1 cellular context compared by ENCODE assay signal in genomic region chr20:45921618-45922189, GRCh38.
TF ChIP-seq lines count a peak whose summit lies in the region.

No MANE protein-coding gene starts in this region.

TF ChIP-seq in HepG2, 621 proteins besides CTCF, POLR2A, EP300 and RAD21 (continued from another document and continues in another):
- TF ChIP-seq ATF2 (CRISPR knock-in tag; IDR thresholded peaks at IDR 0.05) (no peak), MYC (CRISPR knock-in tag; IDR thresholded peaks at IDR 0.05; ENCODE audit: borderline replicate concordance) (no peak), NR2F6 (IDR thresholded peaks at IDR 0.05) (no peak), NR2F6 (CRISPR knock-in tag; IDR thresholded peaks at IDR 0.05) (no peak), ARNTL (CRISPR knock-in tag; IDR thresholded peaks at IDR 0.05) (peak; percentile 33; the same call in 1 of the 2 replicates), HBP1 (CRISPR knock-in tag; IDR thresholded peaks at IDR 0.05; ENCODE audit: low read depth) (no peak), CCAR2 (optimal IDR thresholded peaks at IDR 0.05; ENCODE audit: low read depth, low read length) (no peak), SNAPC2 (CRISPR knock-in tag; IDR thresholded peaks at IDR 0.05) (no peak), NFYB (CRISPR knock-in tag; IDR thresholded peaks at IDR 0.05) (no peak; the same call in 1 of the 2 replicates), ZFP82 (CRISPR knock-in tag; IDR thresholded peaks at IDR 0.05; ENCODE audit: borderline replicate concordance) (no peak), RBAK (CRISPR knock-in tag; IDR thresholded peaks at IDR 0.05) (no peak), HHEX (CRISPR knock-in tag; IDR thresholded peaks at IDR 0.05) (no peak), SP2 (CRISPR knock-in tag; IDR thresholded peaks at IDR 0.05) (no peak), ZBTB3 (CRISPR knock-in tag; IDR thresholded peaks at IDR 0.05; ENCODE audit: borderline replicate concordance, low read depth) (0 out of 2 replicates have a peak, but pooled peaks have one; percentile 39), ZSCAN25 (CRISPR knock-in tag; IDR thresholded peaks at IDR 0.05) (no peak), NFYC (CRISPR knock-in tag; IDR thresholded peaks at IDR 0.05) (no peak), ZBTB25 (CRISPR knock-in tag; IDR thresholded peaks at IDR 0.05) (no peak), KLF9 (CRISPR knock-in tag; IDR thresholded peaks at IDR 0.05; ENCODE audit: low read depth) (no peak), JUND (CRISPR knock-in tag; IDR thresholded peaks at IDR 0.05) (no peak), ZFY (CRISPR knock-in tag; IDR thresholded peaks at IDR 0.05) (no peak), TGIF2 (CRISPR knock-in tag; IDR thresholded peaks at IDR 0.05) (no peak), SAP130 (CRISPR knock-in tag; IDR thresholded peaks at IDR 0.05; ENCODE audit: low read depth) (no peak), ZNF12 (CRISPR knock-in tag; IDR thresholded peaks at IDR 0.05) (no peak), ZNF24 (IDR thresholded peaks at IDR 0.05) (no peak), CC2D1A (CRISPR knock-in tag; IDR thresholded peaks at IDR 0.05) (no peak), PRDM10 (CRISPR knock-in tag; IDR thresholded peaks at IDR 0.05; ENCODE audit: low read depth) (0 out of 2 replicates have a peak, but pooled peaks have one; percentile 11), FOXP1 (IDR thresholded peaks at IDR 0.05) (no peak), FOXP1 (CRISPR knock-in tag; IDR thresholded peaks at IDR 0.05) (no peak), SOX6 (IDR thresholded peaks at IDR 0.05) (no peak), SOX6 (CRISPR knock-in tag; IDR thresholded peaks at IDR 0.05) (no peak), RERE (CRISPR knock-in tag; IDR thresholded peaks at IDR 0.05; ENCODE audit: low read depth) (no peak), ZNF343 (CRISPR knock-in tag; IDR thresholded peaks at IDR 0.05) (no peak), SALL1 (CRISPR knock-in tag; IDR thresholded peaks at IDR 0.05) (no peak), ZSCAN21 (CRISPR knock-in tag; IDR thresholded peaks at IDR 0.05; ENCODE audit: borderline replicate concordance) (no peak), TIGD3 (CRISPR knock-in tag; IDR thresholded peaks at IDR 0.05; ENCODE audit: borderline replicate concordance) (no peak), RBM22 (optimal IDR thresholded peaks at IDR 0.05; ENCODE audit: low read length) (no peak), ZBTB2 (CRISPR knock-in tag; IDR thresholded peaks at IDR 0.05; ENCODE audit: low read depth) (no peak), PAX8 (CRISPR knock-in tag; IDR thresholded peaks at IDR 0.05; ENCODE audit: borderline replicate concordance) (no peak), GTF3A (CRISPR knock-in tag; conservative IDR thresholded peaks at IDR 0.05) (no peak), BRD4 (CRISPR knock-in tag; IDR thresholded peaks at IDR 0.05) (no peak), KDM6A (CRISPR knock-in tag; IDR thresholded peaks at IDR 0.05; ENCODE audit: low read depth) (no peak), RFXANK (CRISPR knock-in tag; IDR thresholded peaks at IDR 0.05) (no peak), BCL6 (CRISPR knock-in tag; IDR thresholded peaks at IDR 0.05) (0 out of 2 replicates have a peak, but pooled peaks have one; percentile 1), TBP (CRISPR knock-in tag; IDR thresholded peaks at IDR 0.05) (no peak), AKAP8 (CRISPR knock-in tag; IDR thresholded peaks at IDR 0.05) (no peak), ZNF546 (CRISPR knock-in tag; conservative IDR thresholded peaks at IDR 0.05) (no peak)
